In genomic region chr19:47507924-47508553, GRCh38 we compare ENCODE assay signal across 18 cellular contexts. TPM values are rescaled to one million over a fixed set of nuclear protein-coding genes. Genes with fewer than 3 reads are reported as not detected.
DNase-seq lines count a peak whose midpoint lies in the region; ATAC-seq, FAIRE-seq and TF ChIP-seq lines count a peak whose summit lies in the region.
"Had no signal": no experiment of that assay in that cellular context is flagged by ENCODE, and none has a peak within 500 bp of the region (broad histone marks: within the 10 kb centered on the region; RNA-seq: fewer than 3 reads in every experiment).

No MANE protein-coding gene starts in this region.

- TF ChIP-seq POLR2A in upper lobe of left lung (IDR thresholded peaks at IDR 0.05): no peak

- no peak for TF ChIP-seq EP300 in upper lobe of left lung (IDR thresholded peaks at IDR 0.05)

- intact Hi-C loops in kidney (cut with DNase I): no loop called here

- H3K9me3 ChIP-seq in kidney (ENCODE audit: control insufficient read depth in 1 of 2, low read length in 2 of 2) (no peaks in the 10 kb centered on the region), upper lobe of left lung (no peaks in the 10 kb centered on the region)
- H3K9me3 ChIP-seq in CD8-positive, alpha-beta memory T cell (ENCODE audit: low read length): no peaks in the 10 kb centered on the region
- H3K9me3 ChIP-seq: A549, MG63, transverse colon had no signal

- H3K4me1 ChIP-seq in kidney (ENCODE audit: control insufficient read depth in 1 of 2, insufficient read depth in 1 of 2, low read depth in 1 of 2, low read length in 2 of 2) (peaks cover 62 to 68% of the 10 kb centered on the region in 2 donors), upper lobe of left lung (peaks cover 63 to 70% (median 63%) of the 10 kb centered on the region in 4 donors)
- peaks cover 20% of the 10 kb centered on the region for H3K4me1 ChIP-seq in CD8-positive, alpha-beta memory T cell (ENCODE audit: insufficient read depth, low read length)

- H3K4me3 ChIP-seq in kidney (ENCODE audit: low read length in 2 of 2) (no peak overlapping the region), upper lobe of left lung (no peak overlapping the region)
- no peak overlapping the region for H3K4me3 ChIP-seq in CD8-positive, alpha-beta memory T cell (ENCODE audit: low read length)
- H3K4me3 ChIP-seq: A549, MG63, transverse colon had no signal

- H3K27ac Mint-ChIP-seq in activated CD4-positive, alpha-beta T cell treated with anti-CD3 and anti-CD28 coated beads, Interleukin-2, amount 10 ng/mL, durations not matched to agents 7 days and 5 days: peak overlapping the region; percentile 5
- peak overlapping the region in 1 of 8 donors; percentile 17 for H3K27ac Mint-ChIP-seq in CD8-positive, alpha-beta memory T cell
- H3K27ac Mint-ChIP-seq: activated naive CD8-positive, alpha-beta T cell treated with anti-CD3 and anti-CD28 coated beads, Interleukin-2, amount 10 ng/mL, durations not matched to agents 7 days and 5 days had no signal

- H3K27ac ChIP-seq in RWPE1: peak overlapping the region; percentile 96
- peak overlapping the region; percentile 80 to 83 for H3K27ac ChIP-seq in kidney (ENCODE audit: low read depth in 2 of 2, low read length in 2 of 2)
- H3K27ac ChIP-seq in substantia nigra (ENCODE audit: low read depth, low read length, poor library complexity, severe bottlenecking): peak overlapping the region; percentile 60
- H3K27ac ChIP-seq in upper lobe of left lung: peak overlapping the region in 1 of 4 donors; percentile 25
- no peak overlapping the region for H3K27ac ChIP-seq in CD8-positive, alpha-beta memory T cell (ENCODE audit: low read depth, low read length)
- H3K27ac ChIP-seq: A549, HL-60 had no signal

- no peaks in the 10 kb centered on the region for H3K27me3 Mint-ChIP-seq in activated CD4-positive, alpha-beta T cell treated with anti-CD3 and anti-CD28 coated beads, Interleukin-2, amount 10 ng/mL, durations not matched to agents 7 days and 5 days
- H3K27me3 Mint-ChIP-seq in CD8-positive, alpha-beta memory T cell: no peaks in the 10 kb centered on the region
- H3K27me3 Mint-ChIP-seq: activated naive CD8-positive, alpha-beta T cell treated with anti-CD3 and anti-CD28 coated beads, Interleukin-2, amount 10 ng/mL, durations not matched to agents 7 days and 5 days had no signal

- H3K36me3 ChIP-seq in kidney (ENCODE audit: control insufficient read depth in 1 of 2, insufficient read depth in 2 of 2, low read length in 2 of 2) (peaks cover 3 to 17% of the 10 kb centered on the region in 2 donors), upper lobe of left lung (peaks cover 0 to 35% (median 14%) of the 10 kb centered on the region in 4 donors)
- peaks cover 21% of the 10 kb centered on the region for H3K36me3 ChIP-seq in CD8-positive, alpha-beta memory T cell (ENCODE audit: insufficient read depth, low read length)

- H3K36me3 Mint-ChIP-seq in activated CD4-positive, alpha-beta T cell treated with anti-CD3 and anti-CD28 coated beads, Interleukin-2, amount 10 ng/mL, durations not matched to agents 7 days and 5 days (ENCODE audit: low read depth): peaks cover 14% of the 10 kb centered on the region
- H3K36me3 Mint-ChIP-seq in CD8-positive, alpha-beta memory T cell: peaks cover 0 to 63% (median 2%) of the 10 kb centered on the region in 3 donors

- ATAC-seq in upper lobe of left lung (ENCODE audit: low FRiP score in 2 of 2): no peak

- TF ChIP-seq CTCF in RWPE1 (conservative IDR thresholded peaks at IDR 0.05; ENCODE audit: low read depth) (no peak), kidney (IDR thresholded peaks at IDR 0.05; ENCODE audit: borderline replicate concordance, extremely low read depth, insufficient read depth) (no peak), upper lobe of left lung (IDR thresholded peaks at IDR 0.05) (no peak)

- FAIRE-seq in kidney (lab: Jason Lieb, UNC): no peak
- FAIRE-seq: A549, GM12891 had no signal

- no peaks in the 10 kb centered on the region for H3K9me3 Mint-ChIP-seq in activated CD4-positive, alpha-beta T cell treated with anti-CD3 and anti-CD28 coated beads, Interleukin-2, amount 10 ng/mL, durations not matched to agents 7 days and 5 days
- no peaks in the 10 kb centered on the region for H3K9me3 Mint-ChIP-seq in CD8-positive, alpha-beta memory T cell
- H3K9me3 Mint-ChIP-seq: activated naive CD8-positive, alpha-beta T cell treated with anti-CD3 and anti-CD28 coated beads, Interleukin-2, amount 10 ng/mL, durations not matched to agents 7 days and 5 days had no signal

- H3K4me1 Mint-ChIP-seq in activated CD4-positive, alpha-beta T cell treated with anti-CD3 and anti-CD28 coated beads, Interleukin-2, amount 10 ng/mL, durations not matched to agents 7 days and 5 days: peaks cover 40% of the 10 kb centered on the region
- peaks cover 43 to 55% (median 44%) of the 10 kb centered on the region in 3 donors for H3K4me1 Mint-ChIP-seq in CD8-positive, alpha-beta memory T cell

- no peaks in the 10 kb centered on the region for H3K27me3 ChIP-seq in upper lobe of left lung
- H3K27me3 ChIP-seq in CD8-positive, alpha-beta memory T cell (ENCODE audit: insufficient read depth, low read length, poor library complexity, severe bottlenecking): no peaks in the 10 kb centered on the region
- H3K27me3 ChIP-seq: MG63, transverse colon had no signal

- no peak for DNase-seq in activated CD4-positive, alpha-beta T cell treated with anti-CD3 and anti-CD28 coated beads, Interleukin-2, amount 10 ng/mL, durations not matched to agents 7 days and 5 days
- DNase-seq in activated CD4-positive, alpha-beta T cell treated with anti-CD3 and anti-CD28 coated beads for 48 hours: no peak
- DNase-seq in RWPE1 (ENCODE audit: low spot score) (no peak), kidney (no peak), substantia nigra (lab: John Stamatoyannopoulos, UW) (peak in 5 of 49 donors; percentile 16 to 69 (median 33)), upper lobe of left lung (no peak), Kasumi-1 (lab: John Stamatoyannopoulos, UW) (no peak)
- no peak for DNase-seq in CD8-positive, alpha-beta memory T cell
- DNase-seq: activated naive CD8-positive, alpha-beta T cell treated with anti-CD3 and anti-CD28 coated beads, Interleukin-2, amount 10 ng/mL, durations not matched to agents 7 days and 5 days; cortex of kidney; DMS79 treated with DMSO at 0.1 percent for 48 hours; MG63; T1000; transverse colon had no signal

- WGBS in upper lobe of left lung, 2 donors: 81 to 85% methylated on average over 11 of the region's 11 CpGs

- H3K4me3 Mint-ChIP-seq in activated CD4-positive, alpha-beta T cell treated with anti-CD3 and anti-CD28 coated beads, Interleukin-2, amount 10 ng/mL, durations not matched to agents 7 days and 5 days: no peak overlapping the region
- H3K4me3 Mint-ChIP-seq in CD8-positive, alpha-beta memory T cell: no peak overlapping the region
- H3K4me3 Mint-ChIP-seq: activated naive CD8-positive, alpha-beta T cell treated with anti-CD3 and anti-CD28 coated beads, Interleukin-2, amount 10 ng/mL, durations not matched to agents 7 days and 5 days had no signal

- POLR2A ChIA-PET in activated CD4-positive, alpha-beta T cell treated with anti-CD3 and anti-CD28 coated beads, Interleukin-2, amount 10 ng/mL, durations not matched to agents 7 days and 5 days (lab: Charles Lee): no interaction called here
- POLR2A ChIA-PET in RWPE1 (lab: Yijun Ruan, JAX; ENCODE audit: low non-redundant PET): no interaction called here
- POLR2A ChIA-PET in CD8-positive, alpha-beta memory T cell (lab: Charles Lee): interaction anchor here (0.6 kb wide), 1 partner anchor 21 kb away, joined by 3 read pairs; no protein-coding TSS in a partner anchor

- peak overlapping the region in 1 of 2 donors; percentile 63 for H3K9ac ChIP-seq in kidney (ENCODE audit: low read length in 2 of 2)

- CTCF ChIA-PET in activated CD4-positive, alpha-beta T cell treated with anti-CD3 and anti-CD28 coated beads, Interleukin-2, amount 10 ng/mL, durations not matched to agents 7 days and 5 days (lab: Charles Lee): interaction anchor here (0.6 to 1.2 kb wide), 4 partner anchors 24 to 214 kb away, joined by 3 read pairs; partner anchors contain the start of gene KPTN
- CTCF ChIA-PET in RWPE1 (lab: Yijun Ruan, JAX): interaction anchor here (0.6 to 1.5 kb wide), 2 partner anchors 11 to 190 kb away, joined by 3 to 5 read pairs; no protein-coding TSS in a partner anchor
- CTCF ChIA-PET in CD8-positive, alpha-beta memory T cell (lab: Charles Lee): no interaction called here

RNA-seq across cellular contexts. Expression of gene NAPA, which starts 6.8 kb away (rescaled TPM):
- total RNA-seq in activated CD4-positive, alpha-beta T cell treated with anti-CD3 and anti-CD28 coated beads, Interleukin-2, amount 10 ng/mL, durations not matched to agents 7 days and 5 days: 100 to 1,000 TPM; 121 to 133 TPM
- total RNA-seq in kidney (136 TPM), upper lobe of left lung (100 to 1,000 TPM; 107 to 183 (median 152) TPM)
- 213 TPM for polyA plus RNA-seq in kidney (ENCODE audit: insufficient read depth, low read depth, low replicate concordance)
- total RNA-seq in CD8-positive, alpha-beta memory T cell: 10 to 100 TPM; 77.6 to 78.0 TPM
- polyA plus RNA-seq in CD8-positive, alpha-beta memory T cell: 122 TPM

RNA-seq across cellular contexts. Expression of gene KPTN, which starts 24.0 kb away (rescaled TPM):
- 10 to 100 TPM; 12.5 to 14.1 TPM for total RNA-seq in activated CD4-positive, alpha-beta T cell treated with anti-CD3 and anti-CD28 coated beads, Interleukin-2, amount 10 ng/mL, durations not matched to agents 7 days and 5 days
- total RNA-seq in kidney: 7.4 TPM
- 25.5 TPM for polyA plus RNA-seq in kidney (ENCODE audit: insufficient read depth, low read depth, low replicate concordance)
- 10 to 100 TPM in 2 of 6 donors, 1 to 10 TPM in 4; 3.5 to 15.8 (median 7.4) TPM for total RNA-seq in upper lobe of left lung
- total RNA-seq in CD8-positive, alpha-beta memory T cell: 10 to 100 TPM; 10.8 to 12.4 TPM
- polyA plus RNA-seq in CD8-positive, alpha-beta memory T cell: 5.9 TPM

RNA-seq across cellular contexts. Expression of gene SLC8A2, which starts 36.3 kb away (rescaled TPM):
- not detected for total RNA-seq in activated CD4-positive, alpha-beta T cell treated with anti-CD3 and anti-CD28 coated beads, Interleukin-2, amount 10 ng/mL, durations not matched to agents 7 days and 5 days
- 0.94 TPM for total RNA-seq in kidney
- polyA plus RNA-seq in kidney (ENCODE audit: insufficient read depth, low read depth, low replicate concordance): not detected
- under 1 TPM in 3 of 6 donors, not detected in 3; 0.11 to 0.64 (median 0.15) TPM for total RNA-seq in upper lobe of left lung
- total RNA-seq in CD8-positive, alpha-beta memory T cell: not detected
- polyA plus RNA-seq in CD8-positive, alpha-beta memory T cell: not detected
- total RNA-seq: myocyte had no signal
